Comparison of ENCODE assay signal across 12 cellular contexts in genomic region chr10:131921191-131921590, GRCh38. TPM values are rescaled to one million over a fixed set of nuclear protein-coding genes. Genes with fewer than 3 reads are reported as not detected.
DNase-seq lines count a peak whose midpoint lies in the region; ATAC-seq, FAIRE-seq and TF ChIP-seq lines count a peak whose summit lies in the region.
"Had no signal": no experiment of that assay in that cellular context is flagged by ENCODE, and none has a peak within 500 bp of the region (broad histone marks: within the 10 kb centered on the region; RNA-seq: fewer than 3 reads in every experiment).

No MANE protein-coding gene starts in this region.

- CTCF ChIA-PET in CD8-positive, alpha-beta T cell (lab: Charles Lee): no interaction called here

- POLR2A ChIA-PET in CD8-positive, alpha-beta T cell (lab: Charles Lee): no interaction called here

- no peak for FAIRE-seq in frontal cortex (lab: Jason Lieb, UNC)
- FAIRE-seq: endothelial cell of umbilical vein had no signal

- H3K9me3 ChIP-seq in CD8-positive, alpha-beta T cell (ENCODE audit: low read length): no peaks in the 10 kb centered on the region
- H3K9me3 ChIP-seq in lower lobe of right lung (peaks cover 10% of the 10 kb centered on the region), aorta (ENCODE audit: control insufficient read depth, low read length) (no peaks in the 10 kb centered on the region)

- H3K36me3 Mint-ChIP-seq in CD8-positive, alpha-beta T cell: peaks cover 10% of the 10 kb centered on the region

- no peak overlapping the region for H3K27ac ChIP-seq in CD8-positive, alpha-beta T cell (ENCODE audit: low read depth, low read length)
- H3K27ac ChIP-seq in lower lobe of right lung (no peak overlapping the region), aorta (ENCODE audit: low read depth in 1 of 2, low read length in 2 of 2) (no peak overlapping the region)
- H3K27ac ChIP-seq: skin epidermis had no signal

- H3K4me3 ChIP-seq in CD8-positive, alpha-beta T cell (ENCODE audit: low read depth, low read length): no peak overlapping the region
- H3K4me3 ChIP-seq in lower lobe of right lung: no peak overlapping the region
- no peak overlapping the region for H3K4me3 ChIP-seq in aorta (ENCODE audit: low read length in 2 of 2)
- H3K4me3 ChIP-seq: skin epidermis had no signal

- H3K4me1 Mint-ChIP-seq in CD8-positive, alpha-beta T cell (ENCODE audit: low read depth): peaks cover 73% of the 10 kb centered on the region

- peaks cover 8% of the 10 kb centered on the region for H3K9me3 Mint-ChIP-seq in CD8-positive, alpha-beta T cell

- DNase-seq in CD8-positive, alpha-beta T cell: no peak
- DNase-seq in lower lobe of right lung (no peak), frontal cortex (ENCODE audit: low spot score in 2 of 2) (no peak), aorta (no peak), NCI-H1105 (lab: John Stamatoyannopoulos, UW) (no peak), DMS79 (lab: John Stamatoyannopoulos, UW) (no peak)
- DNase-seq: activated gamma-delta T cell treated with Interleukin-2 at 50 U/mL for 16 hours, T-helper 1 cell had no signal

- WGBS in aorta, 2 donors: 65 to 76% methylated on average over 8 of the region's 8 CpGs

- intact Hi-C loops in CD8-positive, alpha-beta T cell (cut with DNase I, micrococcal nuclease): no loop called here
- intact Hi-C loops in lower lobe of right lung (cut with DNase I): no loop called here
- intact Hi-C loops in aorta (cut with DNase I): no loop called here

- no peak for ATAC-seq in CD8-positive, alpha-beta T cell
- peak; percentile 87 for ATAC-seq in GM21515 (IDR thresholded peaks at IDR 0.05; ENCODE audit: unreplicated experiment)
- peak; percentile 70 for ATAC-seq in HG03558 (IDR thresholded peaks at IDR 0.05; ENCODE audit: extremely low read depth, unreplicated experiment)
- peak; percentile 51 to 66 for ATAC-seq in lower lobe of right lung
- ATAC-seq in aorta (ENCODE audit: low FRiP score): no peak

- no peak overlapping the region for H3K4me3 Mint-ChIP-seq in CD8-positive, alpha-beta T cell

- no peaks in the 10 kb centered on the region for H3K36me3 ChIP-seq in CD8-positive, alpha-beta T cell (ENCODE audit: insufficient read depth, low read length)
- H3K36me3 ChIP-seq in lower lobe of right lung (no peaks in the 10 kb centered on the region), aorta (ENCODE audit: control insufficient read depth in 1 of 2, insufficient read depth in 2 of 2, low read length in 1 of 2) (no peaks in the 10 kb centered on the region)

- no peaks in the 10 kb centered on the region for H3K27me3 Mint-ChIP-seq in CD8-positive, alpha-beta T cell (ENCODE audit: low read depth)

- no peaks in the 10 kb centered on the region for H3K4me1 ChIP-seq in CD8-positive, alpha-beta T cell (ENCODE audit: insufficient read depth, low read length)
- H3K4me1 ChIP-seq in lower lobe of right lung (no peaks in the 10 kb centered on the region), aorta (ENCODE audit: control insufficient read depth in 1 of 2, insufficient read depth in 2 of 2, low read length in 2 of 2) (no peaks in the 10 kb centered on the region)

- H3K27ac Mint-ChIP-seq in CD8-positive, alpha-beta T cell: peak overlapping the region; percentile 27

- TF ChIP-seq CTCF in CD8-positive, alpha-beta T cell (IDR thresholded peaks at IDR 0.05): no peak
- TF ChIP-seq CTCF in lower lobe of right lung (IDR thresholded peaks at IDR 0.05): no peak

- no peaks in the 10 kb centered on the region for H3K27me3 ChIP-seq in CD8-positive, alpha-beta T cell (ENCODE audit: insufficient read depth, low read length)
- no peaks in the 10 kb centered on the region for H3K27me3 ChIP-seq in lower lobe of right lung (ENCODE audit: low read depth)
- no peaks in the 10 kb centered on the region for H3K27me3 ChIP-seq in aorta (ENCODE audit: control insufficient read depth in 1 of 2, insufficient read depth in 2 of 2, low read length in 1 of 2)

RNA-seq across cellular contexts. Expression of gene PPP2R2D, which starts 20.4 kb away (rescaled TPM):
- 10 to 100 TPM; 28.4 to 28.5 TPM for total RNA-seq in CD8-positive, alpha-beta T cell
- total RNA-seq in lower lobe of right lung (30.0 TPM), frontal cortex (53.4 TPM), aorta (10 to 100 TPM; 27.0 to 29.4 TPM)
- 10 to 100 TPM; 14.0 to 25.3 TPM for polyA plus RNA-seq in aorta

Comparison
In these comparisons a context has a peak if more than half of its experiments do, and no peak if none do; other contexts are left out.
1. ATAC-seq: peak in GM21515 (single experiment), HG03558 (single experiment) and lower lobe of right lung (2 of 2); none in CD8-positive, alpha-beta T cell (single experiment) and aorta (single experiment).